Comparison of ENCODE assay signal across 5 cellular contexts in the genomic region with DNA sequence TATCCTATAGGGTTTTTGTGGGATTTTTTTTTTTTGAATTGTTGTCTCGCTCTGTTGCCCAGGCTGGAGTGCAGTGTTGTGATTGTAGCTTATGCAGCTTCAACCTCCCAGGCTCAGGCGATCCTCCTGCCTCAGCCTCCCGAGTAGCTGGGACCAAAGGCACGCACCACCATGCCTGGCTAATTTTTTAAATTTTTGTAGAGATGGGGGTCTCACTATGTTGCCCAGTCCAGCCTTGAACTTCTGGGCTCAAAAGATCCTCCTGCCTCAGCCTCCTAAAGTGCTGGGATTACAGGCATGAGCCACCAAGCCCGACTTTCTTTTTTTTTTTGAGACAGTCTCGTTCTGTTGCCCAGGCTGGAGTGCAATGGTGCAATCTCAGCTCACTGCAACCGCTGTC. TPM values are rescaled to one million over a fixed set of nuclear protein-coding genes. Genes with fewer than 3 reads are reported as not detected.
"Had no signal": no experiment of that assay in that cellular context is flagged by ENCODE, and none has a peak within 500 bp of the region (broad histone marks: within the 10 kb centered on the region; RNA-seq: fewer than 3 reads in every experiment).

No MANE protein-coding gene starts in this region.

RNA-seq across cellular contexts. Expression of a gene that starts 5.6 kb away (rescaled TPM):
- total RNA-seq: activated CD4-positive, alpha-beta T cell treated with anti-CD3 and anti-CD28 coated beads, Interleukin-2, amount 10 ng/mL, durations not matched to agents 7 days and 5 days; activated naive CD4-positive, alpha-beta T cell treated with anti-CD3 and anti-CD28 coated beads, Interleukin-2, amount 50 U/mL, for 72 hours; activated naive CD8-positive, alpha-beta T cell treated with anti-CD3 and anti-CD28 coated beads, Interleukin-2, amount 10 ng/mL, durations not matched to agents 7 days and 5 days; activated T-cell treated with anti-CD3 and anti-CD28 coated beads, Interleukin-2, amount 50 U/mL, for 72 hours; ascending aorta had no signal
